In genomic region chr16:69444873-69445517, GRCh38 we compare ENCODE assay signal across 9 cellular contexts. TPM values are rescaled to one million over a fixed set of nuclear protein-coding genes. Genes with fewer than 3 reads are reported as not detected.
DNase-seq lines count a peak whose midpoint lies in the region; ATAC-seq, FAIRE-seq and TF ChIP-seq lines count a peak whose summit lies in the region.
"Had no signal": no experiment of that assay in that cellular context is flagged by ENCODE, and none has a peak within 500 bp of the region (broad histone marks: within the 10 kb centered on the region; RNA-seq: fewer than 3 reads in every experiment).

No MANE protein-coding gene starts in this region.

- intact Hi-C loops in mammary epithelial cell (cut with micrococcal nuclease): loop anchor here (1.0 to 5.0 kb wide), 2 partner anchors 48 to 121 kb away; no protein-coding TSS in a partner anchor
- intact Hi-C loops in lower lobe of right lung (cut with DNase I): no loop called here
- intact Hi-C loops in upper lobe of right lung (cut with DNase I): no loop called here

- H3K9me3 ChIP-seq in mammary epithelial cell (replicated peaks; ENCODE audit: insufficient read depth, low read length): no peaks in the 10 kb centered on the region
- no peaks in the 10 kb centered on the region for H3K9me3 ChIP-seq in lower lobe of right lung
- H3K9me3 ChIP-seq in upper lobe of right lung: no peaks in the 10 kb centered on the region

- no TSS peak for BruUV-seq in mammary epithelial cell (replicated peaks; lab: Mats Ljungman, UMichigan)

- H3K4me3 Mint-ChIP-seq in activated naive CD4-positive, alpha-beta T cell treated with anti-CD3 and anti-CD28 coated beads, Interleukin-2, amount 10 ng/mL, durations not matched to agents 7 days and 5 days: peak overlapping the region; percentile 78

- dilution Hi-C loops in mammary epithelial cell (cut with HindIII; ENCODE audit: low sequenced_read_pairs): loop anchor here (5.0 kb wide), 2 partner anchors 52 to 77 kb away; no protein-coding TSS in a partner anchor

- CTCF ChIA-PET in activated naive CD4-positive, alpha-beta T cell treated with anti-CD3 and anti-CD28 coated beads, Interleukin-2, amount 10 ng/mL, durations not matched to agents 7 days and 5 days (lab: Charles Lee): interaction anchor here (1.3 to 2.4 kb wide), 3 partner anchors 11 to 49 kb away, joined by 3 to 9 read pairs (median 4); no protein-coding TSS in a partner anchor
- CTCF ChIA-PET in mammary epithelial cell (lab: Charles Lee; ENCODE audit: low non-redundant PET): no interaction called here

- no peaks in the 10 kb centered on the region for H4K20me1 ChIP-seq in mammary epithelial cell (ENCODE audit: insufficient read depth, low read length)

- H3K4me1 Mint-ChIP-seq in activated naive CD4-positive, alpha-beta T cell treated with anti-CD3 and anti-CD28 coated beads, Interleukin-2, amount 10 ng/mL, durations not matched to agents 7 days and 5 days: peaks cover 36% of the 10 kb centered on the region

- 47% methylated on average over 2 of the region's 2 CpGs for WGBS in mammary epithelial cell (ENCODE audit: low coverage, missing lambda C conversion rate)

- H3K36me3 Mint-ChIP-seq in activated naive CD4-positive, alpha-beta T cell treated with anti-CD3 and anti-CD28 coated beads, Interleukin-2, amount 10 ng/mL, durations not matched to agents 7 days and 5 days: peaks cover 35% of the 10 kb centered on the region

- no peaks in the 10 kb centered on the region for H3K27me3 Mint-ChIP-seq in activated naive CD4-positive, alpha-beta T cell treated with anti-CD3 and anti-CD28 coated beads, Interleukin-2, amount 10 ng/mL, durations not matched to agents 7 days and 5 days

- H2AFZ ChIP-seq in mammary epithelial cell (ENCODE audit: low read depth, low read length): no peak overlapping the region

- peak overlapping the region; percentile 45 for H3K9ac ChIP-seq in mammary epithelial cell (ENCODE audit: insufficient read depth, low read length)

- H3K36me3 ChIP-seq in mammary epithelial cell (ENCODE audit: insufficient read depth, low read length) (peaks cover 7% of the 10 kb centered on the region), lower lobe of right lung (peaks cover 10% of the 10 kb centered on the region), upper lobe of right lung (peaks cover 18% of the 10 kb centered on the region)

- no peak for TF ChIP-seq POLR2A in GM12892 (IDR thresholded peaks at IDR 0.05; ENCODE audit: low read depth, low read length)

- H3K4me3 ChIP-seq in mammary epithelial cell (replicated peaks in 1 of 3; ENCODE audit: insufficient read depth in 1 of 3, low read depth in 2 of 3, low read length in 3 of 3) (peak overlapping the region in 1 of 3 experiments; percentile 27), lower lobe of right lung (peak overlapping the region; percentile 13), upper lobe of right lung (peak overlapping the region; percentile 25)

- no peaks in the 10 kb centered on the region for H3K9me3 Mint-ChIP-seq in activated naive CD4-positive, alpha-beta T cell treated with anti-CD3 and anti-CD28 coated beads, Interleukin-2, amount 10 ng/mL, durations not matched to agents 7 days and 5 days

- peak overlapping the region; percentile 100 for H3K27ac Mint-ChIP-seq in activated naive CD4-positive, alpha-beta T cell treated with anti-CD3 and anti-CD28 coated beads, Interleukin-2, amount 10 ng/mL, durations not matched to agents 7 days and 5 days

- in situ Hi-C loops in mammary epithelial cell (cut with MboI; ENCODE audit: low sequenced_read_pairs in 2 of 2): no loop called here

- FAIRE-seq in GM12892 (lab: Jason Lieb, UNC): no peak
- FAIRE-seq: RCC 7860 had no signal

- TF ChIP-seq CTCF in mammary epithelial cell (conservative IDR thresholded peaks at IDR 0.05 in 1 of 2, IDR thresholded peaks at IDR 0.05 in 1 of 2; ENCODE audit: extremely low read depth in 1 of 2, insufficient read depth in 1 of 2, low read depth in 1 of 2, low read length in 2 of 2): no peak
- TF ChIP-seq CTCF in lower lobe of right lung (IDR thresholded peaks at IDR 0.05): no peak
- no peak for TF ChIP-seq CTCF in upper lobe of right lung (IDR thresholded peaks at IDR 0.05)

- H3K27ac ChIP-seq in mammary epithelial cell (ENCODE audit: insufficient read depth, low read depth, low read length) (peak overlapping the region; percentile 59), lower lobe of right lung (peak overlapping the region; percentile 86), upper lobe of right lung (peak overlapping the region; percentile 85)

- DNase-seq in activated naive CD4-positive, alpha-beta T cell treated with anti-CD3 and anti-CD28 coated beads, Interleukin-2, amount 10 ng/mL, durations not matched to agents 7 days and 5 days: no peak
- DNase-seq in activated naive CD4-positive, alpha-beta T cell (lab: John Stamatoyannopoulos, UW): no peak
- no peak for DNase-seq in mammary epithelial cell
- DNase-seq in lower lobe of right lung: no peak
- no peak for DNase-seq in upper lobe of right lung
- DNase-seq in GM12892 (ENCODE audit: insufficient read length): no peak
- DNase-seq in CD1c-positive myeloid dendritic cell (ENCODE audit: extremely low spot score): no peak

- H3K79me2 ChIP-seq in mammary epithelial cell (ENCODE audit: insufficient read depth, low read length): peaks cover 83% of the 10 kb centered on the region

- no peaks in the 10 kb centered on the region for H3K27me3 ChIP-seq in mammary epithelial cell (ENCODE audit: insufficient read depth, low read length)
- H3K27me3 ChIP-seq in lower lobe of right lung (ENCODE audit: low read depth): no peaks in the 10 kb centered on the region
- no peaks in the 10 kb centered on the region for H3K27me3 ChIP-seq in upper lobe of right lung

- H3K4me1 ChIP-seq in mammary epithelial cell (ENCODE audit: insufficient read depth, low read length): peaks cover 19% of the 10 kb centered on the region
- H3K4me1 ChIP-seq in lower lobe of right lung: peaks cover 63% of the 10 kb centered on the region
- H3K4me1 ChIP-seq in upper lobe of right lung: peaks cover 45% of the 10 kb centered on the region

- H3K4me2 ChIP-seq in mammary epithelial cell (ENCODE audit: insufficient read depth, low read depth, low read length): peak overlapping the region; percentile 68

- ATAC-seq in lower lobe of right lung: no peak
- ATAC-seq in upper lobe of right lung: peak; percentile 21
- ATAC-seq in GM19351 (IDR thresholded peaks at IDR 0.05; ENCODE audit: unreplicated experiment): no peak

RNA-seq across cellular contexts. Expression of gene CYB5B, which starts 20.6 kb away (rescaled TPM):
- total RNA-seq in mammary epithelial cell: 100 to 1,000 TPM in 1 of 2 donors, 10 to 100 TPM in 1; 96.5 to 174 TPM
- polyA plus RNA-seq in mammary epithelial cell: 222 TPM
- polyA minus RNA-seq in mammary epithelial cell: 340 TPM
- total RNA-seq in lower lobe of right lung: 78.2 TPM
- 88.4 TPM for total RNA-seq in upper lobe of right lung
- 127 TPM for polyA plus RNA-seq in GM12892 (2012; ENCODE audit: missing spikeins)

RNA-seq across cellular contexts. Expression of gene TERF2, which starts 59.2 kb away (rescaled TPM):
- total RNA-seq in mammary epithelial cell (10 to 100 TPM; 13.2 to 32.8 TPM), lower lobe of right lung (30.1 TPM), upper lobe of right lung (33.0 TPM)
- 14.5 TPM for polyA plus RNA-seq in mammary epithelial cell
- polyA minus RNA-seq in mammary epithelial cell: 67.6 TPM
- polyA plus RNA-seq in GM12892 (2012; ENCODE audit: missing spikeins): 20.9 TPM
